In genomic region chr5:14385022-14385421, GRCh38 we compare ENCODE assay signal across 16 cellular contexts.
"Had no signal": no experiment of that assay in that cellular context is flagged by ENCODE, and none has a peak within 500 bp of the region (broad histone marks: within the 10 kb centered on the region; RNA-seq: fewer than 3 reads in every experiment).

No MANE protein-coding gene starts in this region.

- H3K4me3 Mint-ChIP-seq: activated T-helper 1 cell treated with anti-CD3 and anti-CD28 coated beads, Interleukin-12 subunit alpha, Interleukin-12 subunit beta, Interleukin-2, Interleukin-4 antibody, amounts not matched to agents 30 ng/mL and 10 ng/mL and 1 ng/mL, durations not matched to agents 14 hours and 24 hours and 36 hours; mesothelial cell of epicardium; neural crest cell had no signal

- ATAC-seq: activated CD4-positive, CD25-positive, alpha-beta regulatory T cell treated with anti-CD3 and anti-CD28 coated beads, Interleukin-2, amount 50 U/mL, for 24 hours; gastrocnemius medialis; left cardiac atrium; right lobe of liver had no signal

- H3K27ac Mint-ChIP-seq: activated T-helper 1 cell treated with anti-CD3 and anti-CD28 coated beads, Interleukin-12 subunit alpha, Interleukin-12 subunit beta, Interleukin-2, Interleukin-4 antibody, amounts not matched to agents 30 ng/mL and 10 ng/mL and 1 ng/mL, durations not matched to agents 14 hours and 24 hours and 36 hours; mesothelial cell of epicardium had no signal

- H3K9me3 Mint-ChIP-seq: activated T-helper 1 cell treated with anti-CD3 and anti-CD28 coated beads, Interleukin-12 subunit alpha, Interleukin-12 subunit beta, Interleukin-2, Interleukin-4 antibody, amounts not matched to agents 30 ng/mL and 10 ng/mL and 1 ng/mL, durations not matched to agents 14 hours and 24 hours and 36 hours; mesothelial cell of epicardium; neural crest cell had no signal

- DNase-seq: activated CD4-positive, alpha-beta T cell treated with anti-CD3 and anti-CD28 coated beads, Interleukin-2, amount 50 U/mL, for 4 hours; activated naive CD4-positive, alpha-beta T cell; central memory CD4-positive, alpha-beta T cell; cortex of kidney; effector CD8-positive, alpha-beta T cell; gastrocnemius medialis; left cardiac atrium; right lobe of liver; stimulated activated CD4-positive, alpha-beta T cell treated with anti-CD3 and anti-CD28 coated beads, Interleukin-4, amount 100 ng/mL, for 4 hours; stomach; T1000; testis had no signal
